15 cellular contexts compared by ENCODE assay signal in genomic region chr16:10601444-10602401, GRCh38. TPM values are rescaled to one million over a fixed set of nuclear protein-coding genes. Genes with fewer than 3 reads are reported as not detected.
DNase-seq lines count a peak whose midpoint lies in the region; ATAC-seq and TF ChIP-seq lines count a peak whose summit lies in the region.
"Had no signal": no experiment of that assay in that cellular context is flagged by ENCODE, and none has a peak within 500 bp of the region (broad histone marks: within the 10 kb centered on the region; RNA-seq: fewer than 3 reads in every experiment).

No MANE protein-coding gene starts in this region.

- TF ChIP-seq EP300 in sigmoid colon (IDR thresholded peaks at IDR 0.05), result peak in 1 of 4 donors; percentile 59

- no peak overlapping the region for H3K4me3 ChIP-seq in colonic mucosa
- H3K4me3 ChIP-seq in sigmoid colon, result no peak overlapping the region
- H3K4me3 ChIP-seq: MG63, SK-N-MC had no signal

- 38 to 67% methylated on average over 13 of the region's 13 CpGs for WGBS in sigmoid colon, 2 donors

- no peak for ATAC-seq in HG02885 (IDR thresholded peaks at IDR 0.05; ENCODE audit: poor library complexity, unreplicated experiment)
- ATAC-seq in HG03139 (IDR thresholded peaks at IDR 0.05; ENCODE audit: unreplicated experiment), result no peak

- H3K9ac ChIP-seq in colonic mucosa (ENCODE audit: low read depth in 2 of 2, low read length in 2 of 2), result no peak overlapping the region

- DNase-seq in NCI-H1694 (lab: John Stamatoyannopoulos, UW) (peak; percentile 32), colonic mucosa (peak; percentile 68), islet precursor cell (peak; percentile 93), sigmoid colon (no peak), NCI-H2029 treated with DMSO at 0.1 percent for 48 hours (lab: John Stamatoyannopoulos, UW) (no peak), NCI-H1436 (lab: John Stamatoyannopoulos, UW) (no peak)
- DNase-seq: activated effector memory CD4-positive, alpha-beta T cell treated with anti-CD3 and anti-CD28 coated beads, Interleukin-2, amount 50 U/mL, for 16 hours; anterior cingulate cortex; cortex of kidney; DMS79; MG63; WERI-Rb-1 had no signal

- H3K4me1 ChIP-seq in colonic mucosa, result peaks cover 11% of the 10 kb centered on the region
- H3K4me1 ChIP-seq in sigmoid colon, result peaks cover 0 to 26% (median 24%) of the 10 kb centered on the region in 4 donors

- no peaks in the 10 kb centered on the region for H3K9me3 ChIP-seq in colonic mucosa
- no peaks in the 10 kb centered on the region for H3K9me3 ChIP-seq in sigmoid colon
- H3K9me3 ChIP-seq: MG63 had no signal

- TF ChIP-seq POLR2A in sigmoid colon (IDR thresholded peaks at IDR 0.05), result no peak

- H3K27me3 ChIP-seq in colonic mucosa (no peaks in the 10 kb centered on the region), sigmoid colon (no peaks in the 10 kb centered on the region)
- H3K27me3 ChIP-seq: MG63 had no signal

- no peak overlapping the region for H3K27ac ChIP-seq in colonic mucosa
- peak overlapping the region in 3 of 4 donors; percentile 36 to 64 (median 62) for H3K27ac ChIP-seq in sigmoid colon
- H3K27ac ChIP-seq: SK-N-MC, WERI-Rb-1 had no signal

- H3K36me3 ChIP-seq in colonic mucosa, result no peaks in the 10 kb centered on the region
- no peaks in the 10 kb centered on the region for H3K36me3 ChIP-seq in sigmoid colon
- H3K36me3 ChIP-seq: MG63, WERI-Rb-1 had no signal

- no peak for TF ChIP-seq CTCF in colonic mucosa (IDR thresholded peaks at IDR 0.05)
- no peak for TF ChIP-seq CTCF in sigmoid colon (IDR thresholded peaks at IDR 0.05)

- intact Hi-C loops in colonic mucosa (cut with DNase I) (no loop called here), sigmoid colon (cut with DNase I) (no loop called here)

RNA-seq across cellular contexts. Expression of gene EMP2, which starts 21.3 kb away (rescaled TPM):
- total RNA-seq in colonic mucosa, result 100 to 1,000 TPM; 113 to 133 TPM
- total RNA-seq in sigmoid colon, result 10 to 100 TPM; 38.3 to 57.3 (median 42.8) TPM
- 10 to 100 TPM in 2 of 3 donors, 1 to 10 TPM in 1; 7.2 to 49.5 (median 10.6) TPM for polyA plus RNA-seq in sigmoid colon

Comparison
In these comparisons a context has a peak if more than half of its experiments do, and no peak if none do; other contexts are left out.
1. DNase-seq: peak in NCI-H1694 (single experiment), colonic mucosa (single experiment) and islet precursor cell (single experiment); none in sigmoid colon (single experiment), NCI-H2029 treated with DMSO at 0.1 percent for 48 hours (single experiment) and NCI-H1436 (single experiment).